Comparison of ENCODE assay signal across 15 cellular contexts in the genomic region with DNA sequence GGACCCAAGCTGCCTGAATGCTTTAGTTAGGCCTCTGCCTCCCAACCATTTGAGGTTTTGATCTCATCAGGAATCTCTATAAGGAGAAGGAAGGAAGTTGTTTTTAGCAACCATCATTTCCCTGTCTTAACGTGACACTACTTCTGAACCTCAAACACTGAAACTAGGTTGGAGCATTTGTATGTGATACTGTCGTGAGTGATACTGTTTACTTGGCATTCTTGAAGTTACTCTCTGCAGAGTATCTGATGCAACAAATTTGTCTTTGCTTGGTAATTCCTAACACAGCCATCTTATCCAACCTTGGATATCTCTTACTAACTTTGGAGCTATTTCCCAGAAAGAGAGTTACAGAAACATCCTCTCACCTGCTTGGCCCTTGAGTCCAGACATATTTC. TPM values are rescaled to one million over a fixed set of nuclear protein-coding genes. Genes with fewer than 3 reads are reported as not detected.
DNase-seq lines count a peak whose midpoint lies in the region; ATAC-seq, FAIRE-seq and TF ChIP-seq lines count a peak whose summit lies in the region.
"Had no signal": no experiment of that assay in that cellular context is flagged by ENCODE, and none has a peak within 500 bp of the region (broad histone marks: within the 10 kb centered on the region; RNA-seq: fewer than 3 reads in every experiment).

No MANE protein-coding gene starts in this region.

- DNase-seq in left ventricle myocardium inferior (no peak), cardiac septum (ENCODE audit: low spot score) (no peak), bronchial epithelial cell (ENCODE audit: low read depth) (peak; percentile 21), left lung (no peak), transverse colon (no peak), NCI-H1694 treated with DMSO at 0.1 percent for 48 hours (lab: John Stamatoyannopoulos, UW) (no peak), GM10266 (ENCODE audit: extremely low spot score) (no peak)
- DNase-seq: activated CD8-positive, alpha-beta T cell treated with anti-CD3 and anti-CD28 coated beads for 36 hours; EL; erythroblast; islet precursor cell; NCI-H1048; NCI-H526 had no signal

- no peak for TF ChIP-seq CTCF in left ventricle myocardium inferior (IDR thresholded peaks at IDR 0.05; ENCODE audit: borderline replicate concordance)
- no peak for TF ChIP-seq CTCF in bronchial epithelial cell (IDR thresholded peaks at IDR 0.05; ENCODE audit: insufficient read depth, low read length, severe bottlenecking)
- no peak for TF ChIP-seq CTCF in left lung (IDR thresholded peaks at IDR 0.05)
- TF ChIP-seq CTCF in transverse colon (IDR thresholded peaks at IDR 0.05), result no peak
- TF ChIP-seq CTCF in GM10266 (IDR thresholded peaks at IDR 0.05; ENCODE audit: control insufficient read depth, insufficient read depth, low read depth, missing control alignments), result no peak

- H3K4me1 ChIP-seq in left ventricle myocardium inferior (peaks cover 29% of the 10 kb centered on the region), left lung (peaks cover 18 to 66% of the 10 kb centered on the region in 2 donors), transverse colon (peaks cover 3 to 33% (median 20%) of the 10 kb centered on the region in 4 donors)

- H3K27me3 ChIP-seq in left ventricle myocardium inferior (ENCODE audit: low read depth) (no peaks in the 10 kb centered on the region), bronchial epithelial cell (ENCODE audit: control insufficient read depth, insufficient read depth, low read length) (no peaks in the 10 kb centered on the region), left lung (no peaks in the 10 kb centered on the region), transverse colon (no peaks in the 10 kb centered on the region)

- peak; percentile 4 for ATAC-seq in left lung
- no peak for ATAC-seq in HG03280 (IDR thresholded peaks at IDR 0.05; ENCODE audit: unreplicated experiment)

- no peak for TF ChIP-seq EP300 in transverse colon (IDR thresholded peaks at IDR 0.05; ENCODE audit: low read depth)

- in situ Hi-C loops in transverse colon (cut with MboI; ENCODE audit: low pct_ligation_motif_present in 1 of 4, low pct_unique_long_range_greater_than_20kb in 1 of 4, low sequenced_read_pairs in 3 of 4), result loop anchor here in 2 of 4 donors (10.0 to 25.0 kb wide), 2 partner anchors 102 to 105 kb away; partner anchors contain the start of gene PRKAG3 (in 2 of the 2)

- no peak for TF ChIP-seq POLR2A in transverse colon (IDR thresholded peaks at IDR 0.05)

- WGBS in transverse colon (ENCODE audit: low coverage in 1 of 2), 2 donors, result 32 to 33% methylated on average over 2 of the region's 2 CpGs

- H3K9me3 ChIP-seq in left ventricle myocardium inferior (replicated peaks) (peaks cover 1% of the 10 kb centered on the region), left lung (peaks cover 0 to under 1% of the 10 kb centered on the region in 2 donors), transverse colon (peaks cover under 1% of the 10 kb centered on the region in 2 donors)

- H3K4me3 ChIP-seq in left ventricle myocardium inferior (no peak overlapping the region), bronchial epithelial cell (ENCODE audit: low read depth, low read length) (no peak overlapping the region), left lung (no peak overlapping the region), transverse colon (no peak overlapping the region)
- H3K4me3 ChIP-seq: SK-N-MC had no signal

- no peak for FAIRE-seq in bronchial epithelial cell (lab: Jason Lieb, UNC)

- H3K36me3 ChIP-seq in left ventricle myocardium inferior (peaks cover 4% of the 10 kb centered on the region), bronchial epithelial cell (ENCODE audit: control insufficient read depth, insufficient read depth, low read length) (peaks cover 4% of the 10 kb centered on the region), left lung (peaks cover 0 to 5% of the 10 kb centered on the region in 2 donors), transverse colon (no peaks in the 10 kb centered on the region)

- H3K27ac ChIP-seq in left ventricle myocardium inferior (replicated peaks) (peak overlapping the region; percentile 44), left lung (peak overlapping the region; percentile 88 to 90), transverse colon (peak overlapping the region; percentile 51 to 71 (median 66))
- H3K27ac ChIP-seq: SK-N-MC had no signal

- intact Hi-C loops in left ventricle myocardium inferior (cut with micrococcal nuclease), result loop anchor here (10.0 kb wide), 1 partner anchor 102 kb away; the partner anchor contains the start of gene PRKAG3
- intact Hi-C loops in cardiac septum (cut with DNase I), result loop anchor here (5.0 kb wide), 1 partner anchor 105 kb away; no protein-coding TSS in a partner anchor
- intact Hi-C loops in left lung (cut with DNase I), result no loop called here
- intact Hi-C loops in transverse colon (cut with DNase I; ENCODE audit: low total_unique reads), result no loop called here

RNA-seq across cellular contexts. Expression of gene TTLL4, which starts 22.1 kb away (rescaled TPM):
- total RNA-seq in left ventricle myocardium inferior, result 6.2 TPM
- 8.6 TPM for total RNA-seq in cardiac septum
- 5.5 and 6.8 TPM in 2 replicates for total RNA-seq in bronchial epithelial cell
- 10 to 100 TPM; 26.0 to 38.4 TPM for total RNA-seq in left lung
- 10 to 100 TPM in 3 of 4 donors, 1 to 10 TPM in 1; 6.0 to 26.0 (median 15.9) TPM for total RNA-seq in transverse colon

RNA-seq across cellular contexts. Expression of gene CYP27A1, which starts 49.2 kb away (rescaled TPM):
- 6.7 TPM for total RNA-seq in left ventricle myocardium inferior
- total RNA-seq in cardiac septum, result 5.2 TPM
- total RNA-seq in bronchial epithelial cell, result 0.13 and 0.26 TPM in 2 replicates
- total RNA-seq in left lung, result 10 to 100 TPM; 77.9 to 95.9 TPM
- 100 to 1,000 TPM in 1 of 4 donors, 10 to 100 TPM in 3; 48.3 to 159 (median 75.5) TPM for total RNA-seq in transverse colon

Comparison
In these comparisons a context has a peak if more than half of its experiments do, and no peak if none do; other contexts are left out.
1. intact Hi-C loops: an anchor here in left ventricle myocardium inferior (10.0 kb wide) and cardiac septum (5.0 kb wide); none called in left lung and transverse colon.